1 cellular context compared by ENCODE assay signal in genomic region chr10:17247210-17247609, GRCh38.
TF ChIP-seq lines count a peak whose summit lies in the region.

No MANE protein-coding gene starts in this region.

TF ChIP-seq in IMR-90, 13 proteins besides CTCF, POLR2A, EP300 and RAD21:
- TF ChIP-seq MXI1 (IDR thresholded peaks at IDR 0.05; ENCODE audit: borderline replicate concordance, low read depth, low read length) = no peak
- no peak for TF ChIP-seq USF2 (IDR thresholded peaks at IDR 0.05; ENCODE audit: low read depth, low read length)
- TF ChIP-seq NFE2L2 (IDR thresholded peaks at IDR 0.05; ENCODE audit: low read depth, low read length) = no peak
- no peak for TF ChIP-seq BHLHE40 (IDR thresholded peaks at IDR 0.05; ENCODE audit: low read depth, low read length)
